8 cellular contexts compared by ENCODE assay signal in genomic region chr16:90022209-90023077, GRCh38. TPM values are rescaled to one million over a fixed set of nuclear protein-coding genes. Genes with fewer than 3 reads are reported as not detected.
DNase-seq lines count a peak whose midpoint lies in the region; ATAC-seq and TF ChIP-seq lines count a peak whose summit lies in the region.

No MANE protein-coding gene starts in this region.

- peaks cover 0 to under 1% of the 10 kb centered on the region in 2 donors for H3K36me3 ChIP-seq in lung (ENCODE audit: control insufficient read depth in 2 of 2, insufficient read depth in 2 of 2, low read length in 2 of 2)

- ATAC-seq in HG03175 (IDR thresholded peaks at IDR 0.05; ENCODE audit: unreplicated experiment) (peak; percentile 66), lung (ENCODE audit: insufficient read depth, low FRiP score) (peak; percentile 94), HG03378 (IDR thresholded peaks at IDR 0.05; ENCODE audit: unreplicated experiment) (no peak)

- H3K27me3 ChIP-seq in dorsolateral prefrontal cortex (no peaks in the 10 kb centered on the region), lung (ENCODE audit: control insufficient read depth, insufficient read depth) (no peaks in the 10 kb centered on the region)

- 6 to 9% methylated on average over 57 of the region's 57 CpGs for WGBS in lung, 2 donors

- peak overlapping the region; percentile 62 to 97 (median 85) for H3K4me3 ChIP-seq in dorsolateral prefrontal cortex
- H3K4me3 ChIP-seq in lung, result peak overlapping the region; percentile 68

- intact Hi-C loops in dorsolateral prefrontal cortex (cut with DNase I), result no loop called here

- TF ChIP-seq CTCF in dorsolateral prefrontal cortex (IDR thresholded peaks at IDR 0.05 in 54 of 56, conservative IDR thresholded peaks at IDR 0.05 in 2 of 56; ENCODE audit: low read depth in 1 of 56, partially characterized antibody in 56 of 56) (peak in 34 of 56 donors; percentile 7 to 55 (median 30)), lung (IDR thresholded peaks at IDR 0.05; ENCODE audit: control extremely low read depth, extremely low read depth) (no peak)

- H3K4me1 ChIP-seq in lung (ENCODE audit: control insufficient read depth in 2 of 2, insufficient read depth in 2 of 2, low read length in 2 of 2), result peaks cover 4 to 10% of the 10 kb centered on the region in 2 donors

- peak overlapping the region in 53 of 59 donors; percentile 4 to 90 (median 75) for H3K27ac ChIP-seq in dorsolateral prefrontal cortex
- H3K27ac ChIP-seq in lung (ENCODE audit: low read depth in 1 of 2, low read length in 1 of 2), result peak overlapping the region; percentile 64 to 68

- peak; percentile 74 to 92 for DNase-seq in NCI-H524 (lab: John Stamatoyannopoulos, UW)
- DNase-seq in activated CD4-positive, alpha-beta T cell treated with anti-CD3 and anti-CD28 coated beads, Interleukin-2, amount 50 U/mL, for 4 hours, result peak; percentile 69 to 70
- DNase-seq in dorsolateral prefrontal cortex, result peak; percentile 83 to 96 (median 93)
- peak; percentile 94 for DNase-seq in lung (ENCODE audit: low spot score)
- peak; percentile 55 to 84 (median 67) for DNase-seq in stimulated activated CD4-positive, alpha-beta T cell treated with anti-CD3 and anti-CD28 coated beads, TNF-alpha, amount 100 ng/mL, for 24 hours (ENCODE audit: low read depth in 3 of 3)

- peak; percentile 40 for TF ChIP-seq POLR2A in GM15510 (IDR thresholded peaks at IDR 0.05; ENCODE audit: borderline replicate concordance, extremely low read depth, insufficient read length)

- no peaks in the 10 kb centered on the region for H3K9me3 ChIP-seq in lung (ENCODE audit: control insufficient read depth in 2 of 2, insufficient read depth in 1 of 2, low read length in 1 of 2)

RNA-seq across cellular contexts. Expression of gene DBNDD1, which starts 3.2 kb away (rescaled TPM):
- total RNA-seq in dorsolateral prefrontal cortex (100 to 1,000 TPM in 1 of 120 experiments, 10 to 100 TPM in 119; 17.7 to 114 (median 61.1) TPM), lung (1 to 10 TPM; 2.5 to 5.5 TPM)
- polyA plus RNA-seq in lung, result 1 to 10 TPM; 3.6 to 5.8 TPM

RNA-seq across cellular contexts. Expression of gene PRDM7, which starts 54.7 kb away (rescaled TPM):
- total RNA-seq in dorsolateral prefrontal cortex (not detected), lung (not detected)
- polyA plus RNA-seq in lung, result not detected
